ENCODE assay signal across 8 cellular contexts in the genomic region with DNA sequence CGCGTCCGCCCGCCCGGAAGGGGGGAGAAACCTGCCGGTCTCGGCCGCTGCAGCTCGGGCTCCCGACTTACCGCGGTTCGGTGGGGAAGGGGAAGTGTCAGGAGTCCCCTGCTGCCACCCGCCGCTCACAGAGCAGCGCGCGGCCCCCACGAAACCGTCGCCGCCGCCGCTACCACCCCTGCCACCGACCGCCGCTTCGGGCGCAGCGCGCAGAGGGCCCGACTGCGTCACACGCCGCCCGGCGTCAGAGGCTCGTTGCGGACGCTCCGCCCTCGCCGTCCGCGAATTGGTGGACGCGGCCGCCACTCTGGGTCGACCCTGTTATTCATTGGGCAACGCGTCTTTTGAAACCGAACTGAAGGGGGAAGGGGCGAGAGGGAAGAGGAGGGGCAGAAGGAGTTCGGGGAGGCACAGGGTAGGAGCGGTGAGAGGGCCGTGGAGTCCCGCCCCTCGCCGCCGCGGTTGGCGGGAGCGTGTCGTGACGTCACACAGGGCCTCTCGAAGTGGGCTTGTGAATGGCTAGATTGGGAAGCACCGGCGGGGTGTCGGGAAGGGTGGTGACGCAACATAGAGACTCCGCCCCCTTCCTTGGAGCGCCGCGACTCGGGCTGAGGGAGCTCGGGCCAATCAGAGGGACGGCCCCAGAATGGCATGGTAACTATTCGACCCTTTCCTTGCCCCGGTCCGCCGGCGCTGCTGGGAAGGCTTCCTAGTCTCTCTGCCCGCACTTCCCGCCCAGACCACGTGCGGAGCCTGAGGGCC. TPM values are rescaled to one million over a fixed set of nuclear protein-coding genes. Genes with fewer than 3 reads are reported as not detected.
DNase-seq lines count a peak whose midpoint lies in the region; ATAC-seq lines count a peak whose summit lies in the region.

NUP98 (minus strand) TSS at position 226 of the 762 bp plus-strand sequence. CDS start 15,437 bp downstream, outside the sequence.

- DNase-seq in DMS 273 treated with DMSO at 0.1 percent for 48 hours (lab: John Stamatoyannopoulos, UW) (peak; percentile 96), OCI-M2 (lab: John Stamatoyannopoulos, UW; ENCODE audit: unreplicated experiment) (peak; percentile 94), activated T-cell treated with anti-CD3 and anti-CD28 coated beads for 4 hours (peak; percentile 99), epidermal melanocyte (ENCODE audit: insufficient read length, low spot score) (peak; percentile 95), middle frontal gyrus (ENCODE audit: extremely low spot score, low spot score) (peak; percentile 99)
- DNase-seq in stimulated activated CD8-positive, alpha-beta memory T cell treated with anti-CD3 and anti-CD28 coated beads, Interleukin-2, amount 100 ng/mL, for 48 hours (ENCODE audit: low read depth in 2 of 2): peak; percentile 98 to 100

- no peaks in the 10 kb centered on the region for H3K27me3 Mint-ChIP-seq in IgD-negative memory B cell

- peaks cover 21 to 26% (median 21%) of the 10 kb centered on the region in 3 donors for H3K4me1 Mint-ChIP-seq in IgD-negative memory B cell

- peaks cover 2% of the 10 kb centered on the region for H3K36me3 Mint-ChIP-seq in IgD-negative memory B cell

- peak within 1 kb of the TSS; percentile 89 to 98 (median 98) for H3K27ac Mint-ChIP-seq in IgD-negative memory B cell

- H3K4me3 Mint-ChIP-seq in IgD-negative memory B cell: peak within 1 kb of the TSS; percentile 88 to 99 (median 96)

- ATAC-seq in GM21529 (IDR thresholded peaks at IDR 0.05; ENCODE audit: unreplicated experiment): peak; percentile 94

- no peaks in the 10 kb centered on the region for H3K9me3 Mint-ChIP-seq in IgD-negative memory B cell

RNA-seq across cellular contexts. Expression of gene NUP98, which starts in this region (rescaled TPM):
- 34.0 TPM for polyA plus RNA-seq in IgD-negative memory B cell

Comparison
In these comparisons a context has a peak if more than half of its experiments do, and no peak if none do; other contexts are left out.
1. Peak in every context shown above with its lines: DNase-seq and ATAC-seq.